In the genomic region with DNA sequence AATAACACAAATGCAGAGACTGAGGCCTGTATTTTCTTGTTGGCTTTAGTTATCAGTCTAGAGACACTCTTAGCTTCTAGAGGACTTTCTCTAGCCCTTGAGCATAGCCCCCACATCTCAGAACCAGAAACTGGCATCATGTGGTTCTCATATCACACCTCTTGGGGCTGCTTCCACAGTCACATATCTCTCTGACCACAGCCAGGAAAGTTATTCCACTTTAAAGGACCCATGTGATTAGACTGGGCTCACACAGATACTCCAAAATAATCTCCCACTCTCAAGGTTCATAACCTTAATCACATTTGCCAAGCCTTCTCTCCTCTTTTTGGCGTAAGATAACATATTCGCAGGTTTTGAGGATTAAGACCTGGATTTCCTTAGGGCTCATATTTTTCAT, we compare ENCODE assay signal across 20 cellular contexts.
"Had no signal": no experiment of that assay in that cellular context is flagged by ENCODE, and none has a peak within 500 bp of the region (broad histone marks: within the 10 kb centered on the region; RNA-seq: fewer than 3 reads in every experiment).

No MANE protein-coding gene starts in this region.

- H3K36me3 Mint-ChIP-seq: natural killer cell treated with Interleukin-12 subunit alpha and Interleukin-12 subunit beta and Interleukin-15 and Interleukin-18, amount 100 ng/mL, for 72 hours had no signal

- H3K36me3 ChIP-seq: esophagus muscularis mucosa, gastrocnemius medialis, neural progenitor cell, pancreas had no signal

- H3K27ac Mint-ChIP-seq: dendritic cell treated with granulocyte-macrophage colony-stimulating factor and Interleukin-4, amounts not matched to agents 40 ng/mL and 50 ng/mL, for 4 days; effector memory CD8-positive, alpha-beta T cell; natural killer cell treated with Interleukin-12 subunit alpha and Interleukin-12 subunit beta and Interleukin-15 and Interleukin-18, amount 100 ng/mL, for 72 hours; neural progenitor cell; type B pancreatic cell had no signal

- H3K27me3 Mint-ChIP-seq: dendritic cell treated with granulocyte-macrophage colony-stimulating factor and Interleukin-4, amounts not matched to agents 40 ng/mL and 50 ng/mL, for 4 days; effector memory CD8-positive, alpha-beta T cell; natural killer cell treated with Interleukin-12 subunit alpha and Interleukin-12 subunit beta and Interleukin-15 and Interleukin-18, amount 100 ng/mL, for 72 hours; type B pancreatic cell had no signal

- ATAC-seq: effector memory CD8-positive, alpha-beta T cell; gastrocnemius medialis; left colon; mucosa of descending colon; natural killer cell treated with Interleukin-12 subunit alpha and Interleukin-12 subunit beta and Interleukin-15 and Interleukin-18, amount 100 ng/mL, for 72 hours; pancreas had no signal

- H3K9me3 ChIP-seq: esophagus muscularis mucosa, gastrocnemius medialis, mucosa of descending colon, pancreas had no signal

- DNase-seq: cerebellar nuclear complex; effector memory CD8-positive, alpha-beta T cell; gastrocnemius medialis; glutamatergic neuron; kidney; left colon; mammary epithelial cell; mucosa of descending colon; nucleus accumbens; stimulated activated CD4-positive, alpha-beta T cell treated with anti-CD3 and anti-CD28 coated beads, Interleukin-2, amount 100 ng/mL, for 48 hours; stimulated activated naive CD4-positive, alpha-beta T cell treated with Interleukin-2 at 50 U/mL for 16 hours had no signal

- H3K79me2 ChIP-seq: hepatocyte had no signal

- H3K27ac ChIP-seq: epithelial cell of prostate, esophagus muscularis mucosa, gastrocnemius medialis, hepatocyte, neural progenitor cell, pancreas had no signal

- H3K4me3 ChIP-seq: esophagus muscularis mucosa, gastrocnemius medialis, hepatocyte, mucosa of descending colon, neural progenitor cell, pancreas, smooth muscle cell had no signal

- H3K27me3 ChIP-seq: esophagus muscularis mucosa, gastrocnemius medialis, hepatocyte, neural progenitor cell, pancreas had no signal

- H3K4me3 Mint-ChIP-seq: dendritic cell treated with granulocyte-macrophage colony-stimulating factor and Interleukin-4, amounts not matched to agents 40 ng/mL and 50 ng/mL, for 4 days; effector memory CD8-positive, alpha-beta T cell; natural killer cell treated with Interleukin-12 subunit alpha and Interleukin-12 subunit beta and Interleukin-15 and Interleukin-18, amount 100 ng/mL, for 72 hours; neural progenitor cell; type B pancreatic cell had no signal

- H3K4me1 ChIP-seq: gastrocnemius medialis, neural progenitor cell had no signal

- H3K9ac ChIP-seq: neural progenitor cell had no signal

- H3K4me2 ChIP-seq: hepatocyte, neural progenitor cell, smooth muscle cell had no signal
